ENCODE assay signal across 2 cellular contexts in the genomic region with DNA sequence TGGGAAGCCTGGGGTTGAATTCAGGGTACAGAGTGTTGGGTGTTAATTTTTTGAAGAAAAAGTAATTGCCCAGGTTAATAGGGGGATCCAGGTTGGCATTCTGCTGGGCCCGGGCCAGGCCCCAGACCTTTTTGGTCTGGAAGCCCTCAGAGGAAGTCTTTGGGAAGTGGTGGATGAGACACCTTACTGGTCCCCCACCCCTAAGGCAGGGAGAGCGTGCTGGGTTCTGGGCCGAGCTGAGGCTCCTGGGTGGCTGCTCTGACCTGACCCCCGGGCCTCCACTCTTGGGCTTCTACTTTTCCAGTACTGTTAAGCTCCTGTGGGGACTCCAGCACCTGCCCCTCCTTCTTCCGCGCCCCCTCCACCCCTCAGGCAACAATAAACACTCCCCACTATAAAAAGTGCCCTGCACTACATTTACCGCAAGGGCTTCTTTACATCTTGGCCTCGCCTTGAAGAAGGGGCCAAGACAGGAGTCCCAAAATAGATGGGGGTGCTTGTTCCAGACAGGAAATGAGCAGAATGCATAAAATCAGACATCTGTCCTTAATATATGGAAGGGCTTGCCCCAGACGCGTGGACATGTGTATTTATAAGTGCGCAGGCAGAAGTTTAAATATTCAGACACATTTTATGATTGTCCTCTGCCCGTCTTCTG.
TF ChIP-seq lines count a peak whose summit lies in the region.

No MANE protein-coding gene starts in this region.

TF ChIP-seq in SK-N-SH, 30 proteins besides CTCF, POLR2A, EP300 and RAD21:
- TF ChIP-seq CHD2 (IDR thresholded peaks at IDR 0.05; ENCODE audit: low read length, partially characterized antibody) (no peak), RXRA (IDR thresholded peaks at IDR 0.05; ENCODE audit: borderline replicate concordance, low read depth) (no peak), TEAD4 (IDR thresholded peaks at IDR 0.05; ENCODE audit: borderline replicate concordance, insufficient read depth) (no peak), JUND (IDR thresholded peaks at IDR 0.05) (no peak), MEF2A (IDR thresholded peaks at IDR 0.05; ENCODE audit: borderline replicate concordance, low read depth) (no peak), RFX5 (IDR thresholded peaks at IDR 0.05; ENCODE audit: low read length) (no peak), FOXJ3 (CRISPR knock-in tag; IDR thresholded peaks at IDR 0.05) (no peak), ZBTB33 (IDR thresholded peaks at IDR 0.05; ENCODE audit: borderline replicate concordance, low read depth) (no peak), FOSL2 (IDR thresholded peaks at IDR 0.05; ENCODE audit: borderline replicate concordance, low read depth) (no peak), NFIC (IDR thresholded peaks at IDR 0.05; ENCODE audit: borderline replicate concordance) (no peak), YY1 (IDR thresholded peaks at IDR 0.05; ENCODE audit: low read depth) (no peak), GATA2 (CRISPR knock-in tag; IDR thresholded peaks at IDR 0.05) (no peak), MXI1 (IDR thresholded peaks at IDR 0.05; ENCODE audit: low read depth, low read length) (no peak), SMC3 (IDR thresholded peaks at IDR 0.05; ENCODE audit: low read depth, low read length) (no peak)
- TF ChIP-seq, protein P1, sequence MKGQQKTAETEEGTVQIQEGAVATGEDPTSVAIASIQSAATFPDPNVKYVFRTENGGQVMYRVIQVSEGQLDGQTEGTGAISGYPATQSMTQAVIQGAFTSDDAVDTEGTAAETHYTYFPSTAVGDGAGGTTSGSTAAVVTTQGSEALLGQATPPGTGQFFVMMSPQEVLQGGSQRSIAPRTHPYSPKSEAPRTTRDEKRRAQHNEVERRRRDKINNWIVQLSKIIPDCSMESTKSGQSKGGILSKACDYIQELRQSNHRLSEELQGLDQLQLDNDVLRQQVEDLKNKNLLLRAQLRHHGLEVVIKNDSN (IDR thresholded peaks at IDR 0.05; ENCODE audit: borderline replicate concordance, low read depth): no peak
TF ChIP-seq in SK-N-SH: peak in this region for 0.

TF ChIP-seq in SK-N-SH treated with all-trans-retinoic acid at 6 μM for 48 hours, 23 proteins besides CTCF, POLR2A, EP300 and RAD21:
- TF ChIP-seq ZFP3 (CRISPR knock-in tag; IDR thresholded peaks at IDR 0.05): no peak
- TF ChIP-seq ZNF565 (CRISPR knock-in tag; conservative IDR thresholded peaks at IDR 0.05; ENCODE audit: low read depth): no peak
- no peak for TF ChIP-seq POU6F1 (CRISPR knock-in tag; IDR thresholded peaks at IDR 0.05; ENCODE audit: borderline replicate concordance, low read depth)
- TF ChIP-seq TSHZ2 (CRISPR knock-in tag; IDR thresholded peaks at IDR 0.05): no peak
- no peak for TF ChIP-seq CSDC2 (CRISPR knock-in tag; IDR thresholded peaks at IDR 0.05)
- TF ChIP-seq ZFP30 (CRISPR knock-in tag; IDR thresholded peaks at IDR 0.05): no peak
- TF ChIP-seq OSR1 (CRISPR knock-in tag; IDR thresholded peaks at IDR 0.05): no peak
- TF ChIP-seq BACH2 (CRISPR knock-in tag; IDR thresholded peaks at IDR 0.05; ENCODE audit: borderline replicate concordance): no peak
- TF ChIP-seq, protein P2, sequence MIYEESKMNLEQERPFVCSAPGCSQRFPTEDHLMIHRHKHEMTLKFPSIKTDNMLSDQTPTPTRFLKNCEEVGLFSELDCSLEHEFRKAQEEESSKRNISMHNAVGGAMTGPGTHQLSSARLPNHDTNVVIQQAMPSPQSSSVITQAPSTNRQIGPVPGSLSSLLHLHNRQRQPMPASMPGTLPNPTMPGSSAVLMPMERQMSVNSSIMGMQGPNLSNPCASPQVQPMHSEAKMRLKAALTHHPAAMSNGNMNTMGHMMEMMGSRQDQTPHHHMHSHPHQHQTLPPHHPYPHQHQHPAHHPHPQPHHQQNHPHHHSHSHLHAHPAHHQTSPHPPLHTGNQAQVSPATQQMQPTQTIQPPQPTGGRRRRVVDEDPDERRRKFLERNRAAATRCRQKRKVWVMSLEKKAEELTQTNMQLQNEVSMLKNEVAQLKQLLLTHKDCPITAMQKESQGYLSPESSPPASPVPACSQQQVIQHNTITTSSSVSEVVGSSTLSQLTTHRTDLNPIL (CRISPR knock-in tag; IDR thresholded peaks at IDR 0.05; ENCODE audit: low read depth): no peak
- no peak for TF ChIP-seq ESRRG (CRISPR knock-in tag; IDR thresholded peaks at IDR 0.05)
- no peak for TF ChIP-seq ZC3H10 (CRISPR knock-in tag; IDR thresholded peaks at IDR 0.05)
- TF ChIP-seq ISL1 (CRISPR knock-in tag; IDR thresholded peaks at IDR 0.05): no peak
- TF ChIP-seq ZNF70 (CRISPR knock-in tag; IDR thresholded peaks at IDR 0.05): no peak
- TF ChIP-seq GLIS3 (CRISPR knock-in tag; IDR thresholded peaks at IDR 0.05): no peak
- TF ChIP-seq TOX (CRISPR knock-in tag; IDR thresholded peaks at IDR 0.05; ENCODE audit: borderline replicate concordance): no peak
- TF ChIP-seq, protein P3, sequence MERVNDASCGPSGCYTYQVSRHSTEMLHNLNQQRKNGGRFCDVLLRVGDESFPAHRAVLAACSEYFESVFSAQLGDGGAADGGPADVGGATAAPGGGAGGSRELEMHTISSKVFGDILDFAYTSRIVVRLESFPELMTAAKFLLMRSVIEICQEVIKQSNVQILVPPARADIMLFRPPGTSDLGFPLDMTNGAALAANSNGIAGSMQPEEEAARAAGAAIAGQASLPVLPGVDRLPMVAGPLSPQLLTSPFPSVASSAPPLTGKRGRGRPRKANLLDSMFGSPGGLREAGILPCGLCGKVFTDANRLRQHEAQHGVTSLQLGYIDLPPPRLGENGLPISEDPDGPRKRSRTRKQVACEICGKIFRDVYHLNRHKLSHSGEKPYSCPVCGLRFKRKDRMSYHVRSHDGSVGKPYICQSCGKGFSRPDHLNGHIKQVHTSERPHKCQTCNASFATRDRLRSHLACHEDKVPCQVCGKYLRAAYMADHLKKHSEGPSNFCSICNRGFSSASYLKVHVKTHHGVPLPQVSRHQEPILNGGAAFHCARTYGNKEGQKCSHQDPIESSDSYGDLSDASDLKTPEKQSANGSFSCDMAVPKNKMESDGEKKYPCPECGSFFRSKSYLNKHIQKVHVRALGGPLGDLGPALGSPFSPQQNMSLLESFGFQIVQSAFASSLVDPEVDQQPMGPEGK (CRISPR knock-in tag; IDR thresholded peaks at IDR 0.05; ENCODE audit: borderline replicate concordance): no peak
- no peak for TF ChIP-seq SNAI2 (CRISPR knock-in tag; IDR thresholded peaks at IDR 0.05)
- no peak for TF ChIP-seq ZNF8 (CRISPR knock-in tag; IDR thresholded peaks at IDR 0.05)
TF ChIP-seq in SK-N-SH treated with all-trans-retinoic acid at 6 μM for 48 hours: peak in this region for 0.
